ENCODE assay signal across 8 cellular contexts in the genomic region with DNA sequence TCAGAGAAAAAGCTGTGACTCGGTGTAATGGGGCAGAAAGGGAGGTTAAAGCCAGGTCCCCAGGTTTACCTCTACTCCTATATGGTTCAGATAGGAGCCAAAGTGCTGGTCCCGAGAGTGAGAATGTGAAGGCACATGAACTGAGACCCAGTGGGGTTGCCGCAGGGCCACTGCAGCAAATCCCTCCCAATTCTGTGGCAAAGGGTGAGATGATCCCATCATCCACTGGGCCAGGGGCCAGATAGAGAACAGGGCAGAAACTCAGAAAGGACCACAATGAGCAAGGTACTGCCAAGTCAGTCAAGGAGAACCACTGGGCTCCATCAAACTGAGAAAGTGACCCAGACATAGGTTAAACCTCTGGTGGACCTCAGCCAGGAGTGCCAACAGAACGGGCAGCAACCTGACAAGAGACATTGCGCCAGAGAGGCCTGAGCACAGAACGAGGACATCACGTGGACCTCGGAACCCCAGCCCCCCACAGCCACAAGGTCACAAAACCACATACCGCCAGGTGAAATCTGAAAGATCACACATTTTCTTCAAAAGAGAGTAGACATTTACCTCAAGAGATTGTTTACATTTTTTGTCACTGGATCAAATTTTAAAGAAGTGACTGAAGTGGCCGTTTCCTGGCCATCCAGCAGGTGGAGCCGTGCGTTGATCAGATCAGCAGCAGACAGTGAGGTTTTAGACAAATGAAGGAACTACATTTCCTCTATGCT. TPM values are rescaled to one million over a fixed set of nuclear protein-coding genes. Genes with fewer than 3 reads are reported as not detected.
DNase-seq lines count a peak whose midpoint lies in the region; ATAC-seq and TF ChIP-seq lines count a peak whose summit lies in the region.

No MANE protein-coding gene starts in this region.

- no peaks in the 10 kb centered on the region for H3K36me3 Mint-ChIP-seq in CD4-positive, alpha-beta T cell (ENCODE audit: low read depth)
- H3K36me3 Mint-ChIP-seq in osteocyte (ENCODE audit: unreplicated experiment) = no peaks in the 10 kb centered on the region

- H3K4me2 ChIP-seq in KMS-11 = no peak overlapping the region; the same call in 1 of the 2 replicates

- H3K4me1 Mint-ChIP-seq in CD4-positive, alpha-beta T cell (ENCODE audit: low read depth) = no peaks in the 10 kb centered on the region
- H3K4me1 Mint-ChIP-seq in osteocyte (ENCODE audit: unreplicated experiment) = no peaks in the 10 kb centered on the region

- no peak overlapping the region for H3K27ac Mint-ChIP-seq in CD4-positive, alpha-beta T cell
- no peak overlapping the region for H3K27ac Mint-ChIP-seq in osteocyte (ENCODE audit: unreplicated experiment)

- H3K4me1 ChIP-seq in KMS-11 (ENCODE audit: low read depth, poor library complexity, severe bottlenecking) = peaks cover 22% of the 10 kb centered on the region
- peaks cover 0 to 4% (median 0%) of the 10 kb centered on the region in 4 donors for H3K4me1 ChIP-seq in tibial artery

- H3K4me3 Mint-ChIP-seq in CD4-positive, alpha-beta T cell = no peak overlapping the region
- H3K4me3 Mint-ChIP-seq in osteocyte (ENCODE audit: unreplicated experiment) = no peak overlapping the region

- intact Hi-C loops in CD4-positive, alpha-beta T cell (cut with DNase I, micrococcal nuclease) = loop anchor here (1.0 to 10.0 kb wide), 7 partner anchors 30 to 851 kb away; partner anchors contain the start of gene TM7SF3 (in 2 of the 2)
- intact Hi-C loops in tibial artery (cut with DNase I; ENCODE audit: low total_unique reads) = no loop called here

- H3K27me3 Mint-ChIP-seq in CD4-positive, alpha-beta T cell = peaks cover 4% of the 10 kb centered on the region
- H3K27me3 Mint-ChIP-seq in osteocyte (ENCODE audit: unreplicated experiment) = peaks cover 17% of the 10 kb centered on the region

- no peaks in the 10 kb centered on the region for H3K27me3 ChIP-seq in CD4-positive, alpha-beta T cell (ENCODE audit: control insufficient read depth, insufficient read depth, low read length)
- no peaks in the 10 kb centered on the region for H3K27me3 ChIP-seq in KMS-11 (ENCODE audit: insufficient read depth, low read depth)
- H3K27me3 ChIP-seq in tibial artery = no peaks in the 10 kb centered on the region

- no peaks in the 10 kb centered on the region for H3K9me3 Mint-ChIP-seq in CD4-positive, alpha-beta T cell
- H3K9me3 Mint-ChIP-seq in osteocyte (ENCODE audit: unreplicated experiment) = no peaks in the 10 kb centered on the region

- DNase-seq in CD4-positive, alpha-beta T cell = peak; percentile 56 to 74 (median 62)
- DNase-seq in RPMI8226 (peak; percentile 73), foreskin fibroblast (peak in 1 of 2 donors; percentile 81), osteocyte (ENCODE audit: extremely low spot score, unreplicated experiment) (no peak), tibial artery (peak; percentile 54 to 72)
- peak; percentile 55 for DNase-seq in activated T-helper 9 cell treated with anti-CD3 and anti-CD28 coated beads, Interleukin-2, amount 50 U/mL, for 16 hours (ENCODE audit: low read depth)

- H3K4me3 ChIP-seq in KMS-11 (IDR thresholded peaks at IDR 0.05; ENCODE audit: insufficient read depth, low read depth, low read length) (no peak overlapping the region), foreskin fibroblast (ENCODE audit: low read depth in 1 of 2, low read length in 2 of 2) (no peak overlapping the region), tibial artery (no peak overlapping the region)

- ATAC-seq in CD4-positive, alpha-beta T cell (ENCODE audit: poor library complexity) = peak; percentile 99
- ATAC-seq in GM19467 (IDR thresholded peaks at IDR 0.05; ENCODE audit: unreplicated experiment) = peak; percentile 69

- TF ChIP-seq CTCF in CD4-positive, alpha-beta T cell (IDR thresholded peaks at IDR 0.05) = peak; percentile 80
- TF ChIP-seq CTCF in KMS-11 (conservative IDR thresholded peaks at IDR 0.05; ENCODE audit: low read depth, low read length) (peak; percentile 88), foreskin fibroblast (IDR thresholded peaks at IDR 0.05; ENCODE audit: low read depth, low read length) (peak; percentile 94), osteocyte (IDR thresholded peaks at IDR 0.05) (peak; percentile 92), tibial artery (IDR thresholded peaks at IDR 0.05) (peak; percentile 79 to 80)

- no peaks in the 10 kb centered on the region for H3K79me2 ChIP-seq in KMS-11 (ENCODE audit: insufficient read depth, low read depth)

- CTCF ChIA-PET in CD4-positive, alpha-beta T cell (lab: Charles Lee) = interaction anchor here (1.0 to 1.5 kb wide), 3 partner anchors 8 to 31 kb away, joined by 3 to 8 read pairs (median 4); no protein-coding TSS in a partner anchor

- POLR2A ChIA-PET in CD4-positive, alpha-beta T cell (lab: Charles Lee) = no interaction called here

- peak overlapping the region; percentile 53 for H2AFZ ChIP-seq in KMS-11 (ENCODE audit: low read depth)

- H3K27ac ChIP-seq in CD4-positive, alpha-beta T cell (ENCODE audit: low read depth, low read length) = no peak overlapping the region
- H3K27ac ChIP-seq in KMS-11 = no peak overlapping the region
- H3K27ac ChIP-seq in tibial artery = no peak overlapping the region

- no peaks in the 10 kb centered on the region for H3K9me3 ChIP-seq in CD4-positive, alpha-beta T cell (ENCODE audit: control insufficient read depth, low read length)
- H3K9me3 ChIP-seq in tibial artery = no peaks in the 10 kb centered on the region

- H4K20me1 ChIP-seq in KMS-11 (ENCODE audit: insufficient read depth) = no peaks in the 10 kb centered on the region

- H3K36me3 ChIP-seq in KMS-11 (ENCODE audit: insufficient read depth) (no peaks in the 10 kb centered on the region), tibial artery (no peaks in the 10 kb centered on the region)

- no peak overlapping the region for H3K9ac ChIP-seq in KMS-11

RNA-seq across cellular contexts. Expression of gene ITPR2, which starts 20.5 kb away (rescaled TPM):
- 10 to 100 TPM; 28.8 to 29.9 TPM for total RNA-seq in CD4-positive, alpha-beta T cell
- total RNA-seq in osteocyte = 20.5 and 22.1 TPM in 2 replicates
